17 cellular contexts compared by ENCODE assay signal in genomic region chr11:15379483-15379882, GRCh38.
"Had no signal": no experiment of that assay in that cellular context is flagged by ENCODE, and none has a peak within 500 bp of the region (broad histone marks: within the 10 kb centered on the region; RNA-seq: fewer than 3 reads in every experiment).

No MANE protein-coding gene starts in this region.

- H3K9me3 ChIP-seq: neutrophil, thoracic aorta, transverse colon had no signal

- H3K36me3 Mint-ChIP-seq: naive thymus-derived CD4-positive, alpha-beta T cell had no signal

- H3K27me3 Mint-ChIP-seq: dendritic cell treated with granulocyte-macrophage colony-stimulating factor and Interleukin-4, amounts not matched to agents 40 ng/mL and 50 ng/mL, for 4 days had no signal

- H3K4me3 ChIP-seq: lung, sigmoid colon, skin epidermis, stomach, thoracic aorta, transverse colon had no signal

- H3K27ac Mint-ChIP-seq: dendritic cell treated with granulocyte-macrophage colony-stimulating factor and Interleukin-4, amounts not matched to agents 40 ng/mL and 50 ng/mL, for 4 days; naive thymus-derived CD4-positive, alpha-beta T cell; nephron progenitor cell had no signal

- H3K27ac ChIP-seq: foreskin keratinocyte, neutrophil, sigmoid colon, skin epidermis, stomach, thoracic aorta, transverse colon had no signal

- H3K4me3 Mint-ChIP-seq: dendritic cell treated with granulocyte-macrophage colony-stimulating factor and Interleukin-4, amounts not matched to agents 40 ng/mL and 50 ng/mL, for 4 days; naive thymus-derived CD4-positive, alpha-beta T cell; nephron progenitor cell had no signal

- H3K4me1 Mint-ChIP-seq: naive thymus-derived CD4-positive, alpha-beta T cell; nephron progenitor cell had no signal

- DNase-seq: erythroblast; foreskin keratinocyte; left colon; left ventricle myocardium superior; naive thymus-derived CD4-positive, alpha-beta T cell; nephron progenitor cell; sigmoid colon; stimulated activated CD4-positive, alpha-beta T cell treated with anti-CD3 and anti-CD28 coated beads, Interleukin-12 subunit alpha, Interleukin-12 subunit beta, amount 100 ng/mL, for 4 hours; stimulated activated naive CD4-positive, alpha-beta T cell; stomach; substantia nigra; transverse colon had no signal

- H3K36me3 ChIP-seq: neutrophil, sigmoid colon, stomach, thoracic aorta, transverse colon had no signal

- H3K27me3 ChIP-seq: foreskin keratinocyte, neutrophil, sigmoid colon, stomach, transverse colon had no signal

- H3K4me1 ChIP-seq: foreskin keratinocyte, sigmoid colon, stomach, transverse colon had no signal

- ATAC-seq: foreskin keratinocyte; left colon; left ventricle myocardium superior; naive thymus-derived CD4-positive, alpha-beta T cell had no signal
